Comparison of ENCODE assay signal across 23 cellular contexts in the genomic region with DNA sequence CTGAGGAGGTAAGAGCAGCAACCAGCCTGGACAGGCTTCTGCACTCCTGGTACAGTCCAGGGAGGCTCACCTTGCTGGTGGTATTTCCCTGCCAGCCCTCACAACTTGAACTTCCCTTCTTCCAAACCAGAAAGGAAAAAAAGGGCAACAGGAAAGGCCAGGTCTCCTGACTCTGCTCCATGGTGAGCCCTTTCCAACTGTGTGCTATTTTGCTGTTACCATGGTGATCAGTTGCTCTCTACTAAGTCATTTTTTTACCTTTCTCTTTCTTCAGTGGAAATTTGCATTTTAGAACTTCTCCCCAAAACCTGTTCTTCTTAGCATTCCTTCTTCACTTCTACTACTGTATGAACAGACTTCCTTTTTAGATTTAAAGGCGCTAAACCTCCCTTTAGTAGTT.
"Had no signal": no experiment of that assay in that cellular context is flagged by ENCODE, and none has a peak within 500 bp of the region (broad histone marks: within the 10 kb centered on the region; RNA-seq: fewer than 3 reads in every experiment).

No MANE protein-coding gene starts in this region.

- H3K4me1 Mint-ChIP-seq: memory B cell; naive B cell; stimulated activated memory B cell treated with anti-CD40 and anti-IgM and Interleukin-4, amounts not matched to agents 10 μg/mL and 1 μg/mL and 100 μg/mL, for 72 hours had no signal

- DNase-seq: cortex of kidney; dorsolateral prefrontal cortex; effector CD8-positive, alpha-beta T cell; heart left ventricle; hippocampal formation; islet precursor cell; left ventricle myocardium inferior; lower lobe of right lung; naive B cell; nephron progenitor cell; psoas muscle; spleen; stimulated activated CD4-positive, alpha-beta T cell treated with anti-CD3 and anti-CD28 coated beads, Interleukin-15, amount 100 ng/mL, for 24 hours; stimulated activated CD4-positive, alpha-beta T cell treated with anti-CD3 and anti-CD28 coated beads, Interleukin-1b, Interleukin-23, amount 100 ng/mL, for 48 hours; stimulated activated CD4-positive, alpha-beta T cell treated with anti-CD3 and anti-CD28 coated beads, Interleukin-4, amount 100 ng/mL, for 24 hours; tibial artery; upper lobe of left lung had no signal

- H3K9me3 Mint-ChIP-seq: memory B cell; nephron progenitor cell; stimulated activated memory B cell treated with anti-CD40 and anti-IgM and Interleukin-4, amounts not matched to agents 10 μg/mL and 1 μg/mL and 100 μg/mL, for 72 hours; stimulated activated naive CD8-positive, alpha-beta T cell treated with anti-CD3 and anti-CD28 coated beads, Interleukin-15, Interleukin-2, amounts not matched to agents 100 ng/mL and 50 ng/mL, for 24 hours had no signal

- H3K4me3 ChIP-seq: dorsolateral prefrontal cortex, heart left ventricle, left ventricle myocardium inferior, lower lobe of right lung, psoas muscle, spleen, tibial artery, upper lobe of left lung, vagina had no signal

- H3K36me3 ChIP-seq: heart left ventricle, left ventricle myocardium inferior, lower lobe of right lung, neutrophil, spleen, tibial artery, upper lobe of left lung, vagina had no signal

- H3K27ac Mint-ChIP-seq: memory B cell; nephron progenitor cell; stimulated activated memory B cell treated with anti-CD40 and anti-IgM and Interleukin-4, amounts not matched to agents 10 μg/mL and 1 μg/mL and 100 μg/mL, for 72 hours; stimulated activated naive CD8-positive, alpha-beta T cell treated with anti-CD3 and anti-CD28 coated beads, Interleukin-15, Interleukin-2, amounts not matched to agents 100 ng/mL and 50 ng/mL, for 24 hours had no signal

- H3K27me3 Mint-ChIP-seq: stimulated activated memory B cell treated with anti-CD40 and anti-IgM and Interleukin-4, amounts not matched to agents 10 μg/mL and 1 μg/mL and 100 μg/mL, for 72 hours; stimulated activated naive CD8-positive, alpha-beta T cell treated with anti-CD3 and anti-CD28 coated beads, Interleukin-15, Interleukin-2, amounts not matched to agents 100 ng/mL and 50 ng/mL, for 24 hours had no signal

- H3K4me3 Mint-ChIP-seq: memory B cell; naive B cell; nephron progenitor cell; stimulated activated memory B cell treated with anti-CD40 and anti-IgM and Interleukin-4, amounts not matched to agents 10 μg/mL and 1 μg/mL and 100 μg/mL, for 72 hours; stimulated activated naive CD8-positive, alpha-beta T cell treated with anti-CD3 and anti-CD28 coated beads, Interleukin-15, Interleukin-2, amounts not matched to agents 100 ng/mL and 50 ng/mL, for 24 hours had no signal

- FAIRE-seq: frontal cortex had no signal

- H3K36me3 Mint-ChIP-seq: memory B cell; naive B cell; stimulated activated memory B cell treated with anti-CD40 and anti-IgM and Interleukin-4, amounts not matched to agents 10 μg/mL and 1 μg/mL and 100 μg/mL, for 72 hours had no signal

- H3K27me3 ChIP-seq: dorsolateral prefrontal cortex, heart left ventricle, neutrophil, spleen, tibial artery, upper lobe of left lung, vagina had no signal
